Comparison of ENCODE assay signal across 29 cellular contexts in the genomic region with DNA sequence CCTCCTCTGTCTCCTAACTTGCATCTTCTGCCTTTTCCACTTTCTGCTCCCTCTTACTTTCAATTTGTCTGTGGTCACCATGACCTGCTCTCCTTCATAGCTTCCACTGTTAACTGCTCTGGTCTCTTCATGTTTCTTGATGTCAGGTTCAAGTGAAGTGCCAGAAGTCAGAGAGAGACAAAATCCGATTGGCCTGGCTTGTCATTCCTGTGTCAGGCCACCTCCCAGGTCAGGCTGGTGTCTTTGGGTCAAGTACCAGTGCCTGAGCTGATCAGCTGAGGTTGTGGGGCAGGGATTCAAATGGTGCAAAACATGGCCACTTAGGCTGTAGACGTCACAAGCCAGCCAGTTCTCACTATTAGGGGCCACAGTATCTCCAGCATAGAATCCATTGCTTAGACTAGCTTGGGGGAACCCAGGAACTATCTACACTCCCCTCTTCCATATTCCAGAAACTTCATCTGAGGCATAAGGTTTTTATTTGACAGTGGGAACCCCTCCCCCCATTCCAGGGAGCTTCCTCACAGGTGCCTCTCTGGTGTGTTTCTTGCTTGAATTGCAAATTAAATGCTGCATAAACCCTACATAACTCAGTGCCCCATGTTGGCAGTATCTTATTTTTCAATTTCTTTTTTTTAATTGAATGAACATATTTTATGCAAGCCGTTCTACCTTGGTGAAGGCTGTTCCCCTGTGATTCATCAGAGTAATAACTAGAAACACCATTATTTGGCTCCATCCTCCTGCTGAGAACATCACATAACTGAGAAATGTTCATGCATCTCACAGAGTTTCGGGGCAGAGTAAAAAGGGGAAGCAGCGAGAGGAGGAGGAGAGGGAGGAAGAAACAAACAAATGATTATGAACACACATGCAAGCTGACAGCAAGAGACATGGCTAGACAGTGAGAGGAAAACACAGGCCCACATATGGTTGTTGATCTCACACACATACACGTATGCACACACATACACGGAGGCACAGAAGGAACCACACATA.
DNase-seq lines count a peak whose midpoint lies in the region; ATAC-seq, FAIRE-seq and TF ChIP-seq lines count a peak whose summit lies in the region.
"Had no signal": no experiment of that assay in that cellular context is flagged by ENCODE, and none has a peak within 500 bp of the region (broad histone marks: within the 10 kb centered on the region; RNA-seq: fewer than 3 reads in every experiment).

No MANE protein-coding gene starts in this region.

- no peak for TF ChIP-seq RAD21 in GM12878 (IDR thresholded peaks at IDR 0.05; ENCODE audit: insufficient read depth, low read depth, low read length)

- no peaks in the 10 kb centered on the region for H4K20me1 ChIP-seq in DOHH2 (ENCODE audit: control insufficient read depth, insufficient read depth, low read depth, low read length)
- H4K20me1 ChIP-seq in GM12878 (ENCODE audit: control insufficient read depth, insufficient read depth): no peaks in the 10 kb centered on the region

- H3K4me3 ChIP-seq in DOHH2 (ENCODE audit: low read length) (peak overlapping the region; percentile 51), GM12878 (no peak overlapping the region), MG63 (no peak overlapping the region)
- H3K4me3 ChIP-seq: dorsolateral prefrontal cortex, heart right ventricle, mucosa of descending colon, prostate gland had no signal

- peak overlapping the region; percentile 89 for H3K27ac ChIP-seq in DOHH2 (ENCODE audit: low read depth, low read length)
- H3K27ac ChIP-seq in GM12878 (ENCODE audit: control insufficient read depth, insufficient read depth): no peak overlapping the region
- no peak overlapping the region for H3K27ac ChIP-seq in substantia nigra (ENCODE audit: low read depth, low read length, poor library complexity, severe bottlenecking)
- H3K27ac ChIP-seq: dorsolateral prefrontal cortex, heart right ventricle, prostate gland had no signal

- RAD21 ChIA-PET in GM12878 (lab: Charles Lee; ENCODE audit: unreplicated experiment): no interaction called here

- H3K79me2 ChIP-seq in DOHH2 (ENCODE audit: control insufficient read depth, low read length) (no peaks in the 10 kb centered on the region), GM12878 (ENCODE audit: control insufficient read depth, insufficient read depth, low read length) (no peaks in the 10 kb centered on the region)

- H3K9me3 ChIP-seq in DOHH2 (ENCODE audit: control insufficient read depth, insufficient read depth, low read length) (peaks cover 25% of the 10 kb centered on the region), GM12878 (replicated peaks; ENCODE audit: control insufficient read depth, insufficient read depth, low read length) (no peaks in the 10 kb centered on the region; the same call in 1 of the 3 replicates), MG63 (peaks cover 19% of the 10 kb centered on the region)
- H3K9me3 ChIP-seq: prostate gland had no signal

- ATAC-seq in GM12878 (no peak), HG02571 (IDR thresholded peaks at IDR 0.05; ENCODE audit: unreplicated experiment) (no peak)
- ATAC-seq: activated CD8-positive, alpha-beta T cell treated with anti-CD3 and anti-CD28 coated beads for 36 hours; CD8-positive, alpha-beta T cell; heart right ventricle; left ventricle myocardium superior; mucosa of descending colon; stimulated activated naive CD8-positive, alpha-beta T cell treated with anti-CD3 and anti-CD28 coated beads, Interleukin-15, amount 100 ng/mL, for 72 hours; T-helper 17 cell had no signal

- FAIRE-seq in GM12892 (lab: Jason Lieb, UNC): peak; percentile 88
- FAIRE-seq in GM12878 (lab: Jason Lieb, UNC): peak; percentile 78

- intact Hi-C loops in GM12878 (cut with micrococcal nuclease; ENCODE audit: unreplicated experiment): no loop called here

- DNase-seq in GM12892 (ENCODE audit: insufficient read length) (no peak), MV-4-11 (lab: John Stamatoyannopoulos, UW) (peak; percentile 45), GM12878 (ENCODE audit: low read depth, low spot score) (peak; percentile 21), MG63 (no peak), substantia nigra (lab: John Stamatoyannopoulos, UW) (no peak), SK-N-DZ (ENCODE audit: low spot score) (no peak)
- DNase-seq: activated CD4-positive, CD25-positive, alpha-beta regulatory T cell; activated CD8-positive, alpha-beta T cell treated with anti-CD3 and anti-CD28 coated beads for 36 hours; activated naive CD4-positive, alpha-beta T cell treated with anti-CD3 and anti-CD28 coated beads, Interleukin-2, amount 10 ng/mL, durations not matched to agents 7 days and 5 days; activated T-cell treated with anti-CD3 and anti-CD28 coated beads, Interleukin-2, amount 50 U/mL, for 48 hours; aorta; caudate nucleus; CD8-positive, alpha-beta T cell; DMS53; dorsolateral prefrontal cortex; heart right ventricle; KG1; left ventricle myocardium superior; mucosa of descending colon; NCI-H1105 treated with DMSO at 0.1 percent for 48 hours; NCI-H2107; NCI-H510A; SHP77; stimulated activated naive CD8-positive, alpha-beta T cell treated with anti-CD3 and anti-CD28 coated beads, Interleukin-15, amount 100 ng/mL, for 72 hours; T-helper 17 cell; trophoblast cell had no signal

- H3K9me2 ChIP-seq in DOHH2 (replicated peaks; ENCODE audit: control insufficient read depth, low read length): no peaks in the 10 kb centered on the region

- TF ChIP-seq POLR2A in GM12892 (IDR thresholded peaks at IDR 0.05; ENCODE audit: low read depth, low read length) (no peak), GM12878 (IDR thresholded peaks at IDR 0.05; ENCODE audit: low read depth, low read length) (no peak)

- SMC1A ChIA-PET in GM12878 (lab: Charles Lee; ENCODE audit: uncharacterized antibody, unreplicated experiment): no interaction called here

- peak overlapping the region; percentile 67 for H3K4me2 ChIP-seq in DOHH2 (ENCODE audit: low read length)
- 0 out of 2 replicates have a peak overlapping the region, but pooled peaks have one; percentile 0 for H3K4me2 ChIP-seq in GM12878 (ENCODE audit: control insufficient read depth, insufficient read depth)

- TF ChIP-seq EP300 in GM12878 (IDR thresholded peaks at IDR 0.05; ENCODE audit: borderline replicate concordance in 1 of 2, control insufficient read depth in 1 of 2, low read depth in 2 of 2, low read length in 2 of 2): no peak

- TF ChIP-seq CTCF in DOHH2 (IDR thresholded peaks at IDR 0.05; ENCODE audit: low read depth, low read length, poor library complexity, severe bottlenecking) (no peak), GM12878 (IDR thresholded peaks at IDR 0.05 in 2 of 3, conservative IDR thresholded peaks at IDR 0.05 in 1 of 3; ENCODE audit: control insufficient read depth in 2 of 3, extremely low read depth in 1 of 3, insufficient read depth in 1 of 3, low read depth in 3 of 3, low read length in 3 of 3) (no peak)

- no peaks in the 10 kb centered on the region for H3K27me3 ChIP-seq in DOHH2 (ENCODE audit: control insufficient read depth, low read length)
- no peaks in the 10 kb centered on the region; a peak in 2 of 4 replicates for H3K27me3 ChIP-seq in GM12878 (replicated peaks in 1 of 2; ENCODE audit: control insufficient read depth in 2 of 2, insufficient read depth in 2 of 2, low read length in 1 of 2)
- H3K27me3 ChIP-seq in MG63: peaks cover 5% of the 10 kb centered on the region; the same call in 1 of the 2 replicates

- H3K4me1 ChIP-seq in DOHH2 (ENCODE audit: control insufficient read depth, low read length) (peaks cover 64% of the 10 kb centered on the region), GM12878 (ENCODE audit: control insufficient read depth, insufficient read depth, low read length) (peaks cover 21% of the 10 kb centered on the region)
- H3K4me1 ChIP-seq: heart right ventricle, prostate gland had no signal

- no TSS peak for BruUV-seq in GM12878 (replicated peaks; lab: Mats Ljungman, UMichigan)

- in situ Hi-C loops in GM12878 (cut with MboI): no loop called here

- H3K36me3 ChIP-seq in DOHH2 (ENCODE audit: control insufficient read depth, low read length) (peaks cover 9% of the 10 kb centered on the region), GM12878 (ENCODE audit: control insufficient read depth in 2 of 2, insufficient read depth in 2 of 2, low read length in 1 of 2) (no peaks in the 10 kb centered on the region), MG63 (no peaks in the 10 kb centered on the region)
- H3K36me3 ChIP-seq: heart right ventricle, prostate gland had no signal

- 5% methylated on average over 7 of the region's 7 CpGs for WGBS in GM12878 (ENCODE audit: insufficient coverage, insufficient replicate concordance, low lambda C conversion rate, missing lambda C conversion rate)

- H2AFZ ChIP-seq in GM12878 (ENCODE audit: control insufficient read depth, low read depth, low read length): no peak overlapping the region

- CTCF ChIA-PET in GM12878 (lab: Yijun Ruan, JAX): no interaction called here

- no peak overlapping the region for H3K9ac ChIP-seq in GM12878 (ENCODE audit: control insufficient read depth, insufficient read depth, low read length)

- POLR2A ChIA-PET in GM12878 (lab: Charles Lee): no interaction called here

- peaks cover 26% of the 10 kb centered on the region for H3F3A ChIP-seq in DOHH2 (ENCODE audit: control insufficient read depth, insufficient read depth)

TF ChIP-seq in GM12878, 131 proteins besides CTCF, POLR2A, EP300 and RAD21:
- peak; percentile 53; the same call in 1 of the 2 replicates for TF ChIP-seq SPI1 (IDR thresholded peaks at IDR 0.05; ENCODE audit: borderline replicate concordance, insufficient read depth, low read depth, low read length)
- no peak for TF ChIP-seq RAD51 (IDR thresholded peaks at IDR 0.05)
- no peak for TF ChIP-seq RFX5 (IDR thresholded peaks at IDR 0.05; ENCODE audit: low read depth, low read length)

Comparison
In these comparisons a context has a peak if more than half of its experiments do, and no peak if none do; other contexts are left out.
1. DNase-seq: peak in MV-4-11 (single experiment) and GM12878 (single experiment); none in GM12892 (single experiment), MG63 (single experiment), substantia nigra (0 of 49) and SK-N-DZ (single experiment).